Comparison of ENCODE assay signal across 28 cellular contexts in genomic region chr1:47501069-47501468, GRCh38.
"Had no signal": no experiment of that assay in that cellular context is flagged by ENCODE, and none has a peak within 500 bp of the region (broad histone marks: within the 10 kb centered on the region; RNA-seq: fewer than 3 reads in every experiment).

No MANE protein-coding gene starts in this region.

- H3K27ac ChIP-seq: neutrophil, pancreas, prostate gland, right atrium auricular region, right lobe of liver, sigmoid colon, suprapubic skin, testis, tibial artery, transverse colon, upper lobe of right lung, uterus had no signal

- DNase-seq: naive thymus-derived CD8-positive, alpha-beta T cell; nephron progenitor cell; nucleus accumbens; pancreas; retina; right lobe of liver; sigmoid colon; small intestine; stimulated activated CD4-positive, alpha-beta T cell treated with anti-CD3 and anti-CD28 coated beads, Interleukin-12 subunit alpha, Interleukin-12 subunit beta, amount 100 ng/mL, for 4 hours; stimulated activated CD4-positive, alpha-beta T cell treated with anti-CD3 and anti-CD28 coated beads, Interleukin-1b, Interleukin-23, amount 100 ng/mL, for 48 hours; stimulated activated CD4-positive, alpha-beta T cell treated with anti-CD3 and anti-CD28 coated beads, Interleukin-4, amount 100 ng/mL, for 1 hour; stimulated activated CD4-positive, alpha-beta T cell treated with anti-CD3 and anti-CD28 coated beads, Interleukin-4, amount 100 ng/mL, for 4 hours; stimulated activated CD8-positive, alpha-beta memory T cell treated with anti-CD3 and anti-CD28 coated beads, Interleukin-4, amount 100 ng/mL, for 48 hours; stimulated activated naive CD4-positive, alpha-beta T cell; stimulated activated naive CD8-positive, alpha-beta T cell treated with anti-CD3 and anti-CD28 coated beads, Interleukin-15, amount 100 ng/mL, for 72 hours; stimulated activated naive CD8-positive, alpha-beta T cell treated with anti-CD3 and anti-CD28 coated beads, Interleukin-15, Interleukin-2, amounts not matched to agents 100 U/mL and 50 U/mL, for 24 hours; substantia nigra; testis; tibial artery; transverse colon; upper lobe of right lung; uterus had no signal

- H3K4me1 ChIP-seq: pancreas, prostate gland, right atrium auricular region, sigmoid colon, suprapubic skin, testis, tibial artery, transverse colon, upper lobe of right lung, uterus had no signal

- ATAC-seq: naive thymus-derived CD8-positive, alpha-beta T cell; natural killer cell treated with Interleukin-12 subunit alpha and Interleukin-12 subunit beta and Interleukin-15 and Interleukin-18, amount 100 ng/mL, for 72 hours; pancreas; stimulated activated memory B cell treated with anti-CD40 and anti-IgM and Interleukin-4, amounts not matched to agents 10 μg/mL and 1 μg/mL and 100 μg/mL, for 72 hours; stimulated activated naive CD8-positive, alpha-beta T cell treated with anti-CD3 and anti-CD28 coated beads, Interleukin-15, amount 100 ng/mL, for 72 hours; stimulated activated naive CD8-positive, alpha-beta T cell treated with anti-CD3 and anti-CD28 coated beads, Interleukin-15, Interleukin-2, amounts not matched to agents 100 U/mL and 50 U/mL, for 24 hours; upper lobe of right lung had no signal

- H3K9me3 ChIP-seq: neutrophil, pancreas, prostate gland, right atrium auricular region, right lobe of liver, sigmoid colon, suprapubic skin, testis, tibial artery, transverse colon, upper lobe of right lung, uterus had no signal

- H3K27me3 ChIP-seq: pancreas, right lobe of liver, testis, uterus had no signal

- H3K4me3 ChIP-seq: pancreas, prostate gland, right atrium auricular region, right lobe of liver, sigmoid colon, suprapubic skin, testis, tibial artery, transverse colon, upper lobe of right lung, uterus had no signal

- H3K36me3 ChIP-seq: neutrophil, pancreas, prostate gland, right atrium auricular region, right lobe of liver, sigmoid colon, suprapubic skin, tibial artery, transverse colon, upper lobe of right lung, uterus had no signal

- FAIRE-seq: pancreas, small intestine had no signal
